In genomic region chr3:188349963-188350332, GRCh38 we compare ENCODE assay signal across 19 cellular contexts.
DNase-seq lines count a peak whose midpoint lies in the region; ATAC-seq, FAIRE-seq and TF ChIP-seq lines count a peak whose summit lies in the region.
"Had no signal": no experiment of that assay in that cellular context is flagged by ENCODE, and none has a peak within 500 bp of the region (broad histone marks: within the 10 kb centered on the region; RNA-seq: fewer than 3 reads in every experiment).

No MANE protein-coding gene starts in this region.

- peaks cover 33% of the 10 kb centered on the region for H3K4me1 ChIP-seq in keratinocyte (ENCODE audit: control insufficient read depth, extremely low read depth, insufficient read depth, low read length)
- H3K4me1 ChIP-seq in gastrocnemius medialis, result peaks cover 36 to 68% of the 10 kb centered on the region in 2 donors

- TF ChIP-seq POLR2A in gastrocnemius medialis (IDR thresholded peaks at IDR 0.05), result no peak

- H3K4me3 ChIP-seq in AG10803 (ENCODE audit: low read length) (no peak overlapping the region), keratinocyte (ENCODE audit: control insufficient read depth in 2 of 3, extremely low read depth in 1 of 3, insufficient read depth in 2 of 3, low read depth in 1 of 3, low read length in 3 of 3) (no peak overlapping the region), gastrocnemius medialis (no peak overlapping the region)

- intact Hi-C loops in gastrocnemius medialis (cut with DNase I; ENCODE audit: low total_unique reads), result loop anchor here (5.0 kb wide), 2 partner anchors 597 to 603 kb away; partner anchors contain the start of gene BCL6

- peaks cover 13% of the 10 kb centered on the region for H3K4me1 Mint-ChIP-seq in WTC11
- H3K4me1 Mint-ChIP-seq: activated T-helper 17 cell treated with anti-CD3 and anti-CD28 coated beads, Interleukin-2, amount 50 U/mL, for 72 hours had no signal

- no peak for FAIRE-seq in keratinocyte (lab: Jason Lieb, UNC)

- no peak overlapping the region for H3K4me3 Mint-ChIP-seq in WTC11
- H3K4me3 Mint-ChIP-seq: activated CD8-positive, alpha-beta T cell treated with anti-CD3 and anti-CD28 coated beads, Interleukin-2, amount 10 ng/mL, durations not matched to agents 7 days and 5 days; activated T-helper 17 cell treated with anti-CD3 and anti-CD28 coated beads, Interleukin-2, amount 50 U/mL, for 72 hours; naive thymus-derived CD8-positive, alpha-beta T cell had no signal

- no peaks in the 10 kb centered on the region for H4K20me1 ChIP-seq in keratinocyte (ENCODE audit: control insufficient read depth, extremely low read depth, insufficient read depth, low read length)

- DNase-seq in AG10803 (ENCODE audit: low read depth) (peak; percentile 13), WTC11 (ENCODE audit: low spot score) (no peak), keratinocyte (ENCODE audit: low read depth, low spot score) (peak; percentile 21), gastrocnemius medialis (no peak), GM03348 (ENCODE audit: low spot score) (no peak)
- DNase-seq in activated naive CD4-positive, alpha-beta T cell treated with anti-CD3 and anti-CD28 coated beads, Interleukin-2, amount 50 U/mL, for 16 hours, result no peak
- DNase-seq in stimulated activated CD8-positive, alpha-beta memory T cell treated with anti-CD3 and anti-CD28 coated beads, Interleukin-4, amount 100 ng/mL, for 48 hours, result no peak
- DNase-seq: activated CD8-positive, alpha-beta T cell treated with anti-CD3 and anti-CD28 coated beads, Interleukin-2, amount 10 ng/mL, durations not matched to agents 7 days and 5 days; amniotic stem cell; cortex of kidney; erythroblast; GDM1; naive thymus-derived CD8-positive, alpha-beta T cell; NCI-H2107; NCI-H774; T-helper 1 cell had no signal

- in situ Hi-C loops in gastrocnemius medialis (cut with MboI; ENCODE audit: low sequenced_read_pairs in 4 of 4), result loop anchor here in 2 of 4 donors (10.0 kb wide), 2 partner anchors 595 to 605 kb away; partner anchors contain the start of gene BCL6 (in 1 of the 2)

- H3K27me3 ChIP-seq in keratinocyte (ENCODE audit: control insufficient read depth, extremely low read depth, insufficient read depth, low read length), result no peaks in the 10 kb centered on the region
- H3K27me3 ChIP-seq in gastrocnemius medialis, result no peaks in the 10 kb centered on the region

- H3K36me3 ChIP-seq in keratinocyte (ENCODE audit: control insufficient read depth in 2 of 2, extremely low read depth in 1 of 2, insufficient read depth in 2 of 2, low read length in 2 of 2) (peaks cover 0 to 3% of the 10 kb centered on the region in 2 experiments), gastrocnemius medialis (no peaks in the 10 kb centered on the region)

- TF ChIP-seq CTCF in AG10803 (conservative IDR thresholded peaks at IDR 0.05; ENCODE audit: low read length), result no peak
- no peak for TF ChIP-seq CTCF in WTC11 (IDR thresholded peaks at IDR 0.05)
- no peak for TF ChIP-seq CTCF in keratinocyte (optimal IDR thresholded peaks at IDR 0.05 in 1 of 3, IDR thresholded peaks at IDR 0.05 in 1 of 3, conservative IDR thresholded peaks at IDR 0.05 in 1 of 3; ENCODE audit: extremely low read depth in 1 of 3, insufficient read depth in 2 of 3, low read length in 3 of 3)
- TF ChIP-seq CTCF in gastrocnemius medialis (IDR thresholded peaks at IDR 0.05 in 4 of 5, conservative IDR thresholded peaks at IDR 0.05 in 1 of 5), result no peak

- no peak overlapping the region for H2AFZ ChIP-seq in keratinocyte (ENCODE audit: control insufficient read depth, low read length)

- no peaks in the 10 kb centered on the region for H3K9me1 ChIP-seq in keratinocyte (ENCODE audit: control insufficient read depth, extremely low read depth, insufficient read depth, low read length)

- CTCF ChIA-PET in WTC11 (lab: Charles Lee), result interaction anchor here (0.8 to 2.0 kb wide), 8 partner anchors 8 to 610 kb away, joined by 3 to 6 read pairs (median 4); no protein-coding TSS in a partner anchor

- ATAC-seq in WTC11 (no peak), gastrocnemius medialis (no peak), GM18870 (IDR thresholded peaks at IDR 0.05; ENCODE audit: unreplicated experiment) (no peak)
- ATAC-seq: activated CD8-positive, alpha-beta T cell treated with anti-CD3 and anti-CD28 coated beads, Interleukin-2, amount 10 ng/mL, durations not matched to agents 7 days and 5 days; activated T-helper 17 cell treated with anti-CD3 and anti-CD28 coated beads, Interleukin-2, amount 50 U/mL, for 72 hours; naive thymus-derived CD8-positive, alpha-beta T cell had no signal

- peak overlapping the region; percentile 52 for H3K27ac ChIP-seq in keratinocyte (ENCODE audit: control insufficient read depth, insufficient read depth, low read length)
- peak overlapping the region; percentile 80 to 91 (median 86) for H3K27ac ChIP-seq in gastrocnemius medialis
- H3K27ac ChIP-seq: VCaP had no signal

- peak overlapping the region; percentile 1; the same call in 1 of the 2 replicates for H3K27ac Mint-ChIP-seq in WTC11
- H3K27ac Mint-ChIP-seq: activated CD8-positive, alpha-beta T cell treated with anti-CD3 and anti-CD28 coated beads, Interleukin-2, amount 10 ng/mL, durations not matched to agents 7 days and 5 days; activated T-helper 17 cell treated with anti-CD3 and anti-CD28 coated beads, Interleukin-2, amount 50 U/mL, for 72 hours had no signal

- POLR2A ChIA-PET in WTC11 (lab: Charles Lee), result interaction anchor here (0.5 to 0.8 kb wide), 2 partner anchors 11 to 788 kb away, joined by 5 to 8 read pairs; no protein-coding TSS in a partner anchor

- H3K79me2 ChIP-seq in keratinocyte (ENCODE audit: control insufficient read depth, insufficient read depth, low read length), result no peaks in the 10 kb centered on the region

- H3K36me3 Mint-ChIP-seq in WTC11, result no peaks in the 10 kb centered on the region

- no peaks in the 10 kb centered on the region for H3K27me3 Mint-ChIP-seq in WTC11 (ENCODE audit: low read depth)
- H3K27me3 Mint-ChIP-seq: activated T-helper 17 cell treated with anti-CD3 and anti-CD28 coated beads, Interleukin-2, amount 50 U/mL, for 72 hours; naive thymus-derived CD8-positive, alpha-beta T cell had no signal

- no peaks in the 10 kb centered on the region for H3K9me3 Mint-ChIP-seq in WTC11
- H3K9me3 Mint-ChIP-seq: activated T-helper 17 cell treated with anti-CD3 and anti-CD28 coated beads, Interleukin-2, amount 50 U/mL, for 72 hours; naive thymus-derived CD8-positive, alpha-beta T cell had no signal

- peak overlapping the region; percentile 48 for H3K4me2 ChIP-seq in keratinocyte (ENCODE audit: control insufficient read depth, extremely low read depth, insufficient read depth, low read depth, low read length)

- dilution Hi-C loops in keratinocyte (cut with MboI; ENCODE audit: extremely low pct_ligation_motif_present, low sequenced_read_pairs), result no loop called here

- H3K9me3 ChIP-seq in keratinocyte (ENCODE audit: control insufficient read depth, low read depth, low read length) (no peaks in the 10 kb centered on the region), gastrocnemius medialis (no peaks in the 10 kb centered on the region)

- H3K9ac ChIP-seq in keratinocyte (ENCODE audit: control insufficient read depth, extremely low read depth, insufficient read depth, low read length), result no peak overlapping the region

TF ChIP-seq in WTC11, 78 proteins besides CTCF, POLR2A, EP300 and RAD21:
- TF ChIP-seq ZNF232 (CRISPR knock-in tag; IDR thresholded peaks at IDR 0.05) (no peak), NR2C2 (CRISPR knock-in tag; IDR thresholded peaks at IDR 0.05) (no peak), IRF2 (CRISPR knock-in tag; IDR thresholded peaks at IDR 0.05; ENCODE audit: borderline replicate concordance, low read depth) (no peak)

Comparison
In these comparisons a context has a peak if more than half of its experiments do, and no peak if none do; other contexts are left out.
1. DNase-seq: peak in AG10803 (single experiment) and keratinocyte (single experiment); none in WTC11 (single experiment), gastrocnemius medialis (0 of 2), activated naive CD4-positive, alpha-beta T cell treated with anti-CD3 and anti-CD28 coated beads, Interleukin-2, amount 50 U/mL, for 16 hours (single experiment), stimulated activated CD8-positive, alpha-beta memory T cell treated with anti-CD3 and anti-CD28 coated beads, Interleukin-4, amount 100 ng/mL, for 48 hours (single experiment) and GM03348 (single experiment).